1 cellular context compared by ENCODE assay signal in the genomic region with DNA sequence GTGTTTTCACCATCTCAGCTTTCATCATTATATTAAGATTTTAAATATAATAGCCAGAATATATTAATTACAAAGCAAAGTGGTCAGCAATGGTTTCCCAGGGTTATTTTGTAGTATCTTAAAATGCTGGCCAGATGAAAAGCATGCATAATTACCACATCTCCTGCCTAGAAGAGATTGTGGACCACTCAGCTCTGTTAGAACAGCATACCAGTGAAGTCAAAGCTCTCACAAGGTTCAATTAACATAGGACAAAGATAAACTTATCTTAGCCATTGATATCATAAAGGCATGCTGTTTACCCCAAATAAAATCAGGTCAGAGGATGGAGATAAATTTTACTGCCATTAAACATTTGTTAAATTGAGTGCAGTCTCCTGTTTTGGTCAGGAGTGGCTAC.
TF ChIP-seq lines count a peak whose summit lies in the region.

No MANE protein-coding gene starts in this region.

TF ChIP-seq in WTC11, 78 proteins besides CTCF, POLR2A, EP300 and RAD21 (continued from another document):
- TF ChIP-seq, protein P1, sequence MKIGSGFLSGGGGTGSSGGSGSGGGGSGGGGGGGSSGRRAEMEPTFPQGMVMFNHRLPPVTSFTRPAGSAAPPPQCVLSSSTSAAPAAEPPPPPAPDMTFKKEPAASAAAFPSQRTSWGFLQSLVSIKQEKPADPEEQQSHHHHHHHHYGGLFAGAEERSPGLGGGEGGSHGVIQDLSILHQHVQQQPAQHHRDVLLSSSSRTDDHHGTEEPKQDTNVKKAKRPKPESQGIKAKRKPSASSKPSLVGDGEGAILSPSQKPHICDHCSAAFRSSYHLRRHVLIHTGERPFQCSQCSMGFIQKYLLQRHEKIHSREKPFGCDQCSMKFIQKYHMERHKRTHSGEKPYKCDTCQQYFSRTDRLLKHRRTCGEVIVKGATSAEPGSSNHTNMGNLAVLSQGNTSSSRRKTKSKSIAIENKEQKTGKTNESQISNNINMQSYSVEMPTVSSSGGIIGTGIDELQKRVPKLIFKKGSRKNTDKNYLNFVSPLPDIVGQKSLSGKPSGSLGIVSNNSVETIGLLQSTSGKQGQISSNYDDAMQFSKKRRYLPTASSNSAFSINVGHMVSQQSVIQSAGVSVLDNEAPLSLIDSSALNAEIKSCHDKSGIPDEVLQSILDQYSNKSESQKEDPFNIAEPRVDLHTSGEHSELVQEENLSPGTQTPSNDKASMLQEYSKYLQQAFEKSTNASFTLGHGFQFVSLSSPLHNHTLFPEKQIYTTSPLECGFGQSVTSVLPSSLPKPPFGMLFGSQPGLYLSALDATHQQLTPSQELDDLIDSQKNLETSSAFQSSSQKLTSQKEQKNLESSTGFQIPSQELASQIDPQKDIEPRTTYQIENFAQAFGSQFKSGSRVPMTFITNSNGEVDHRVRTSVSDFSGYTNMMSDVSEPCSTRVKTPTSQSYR (CRISPR knock-in tag; IDR thresholded peaks at IDR 0.05): no peak
- TF ChIP-seq RORB (CRISPR knock-in tag; IDR thresholded peaks at IDR 0.05) (no peak), GTF2I (CRISPR knock-in tag; conservative IDR thresholded peaks at IDR 0.05) (no peak), TEAD4 (CRISPR knock-in tag; IDR thresholded peaks at IDR 0.05) (no peak), SMAD4 (CRISPR knock-in tag; IDR thresholded peaks at IDR 0.05) (no peak), FOXP1 (CRISPR knock-in tag; IDR thresholded peaks at IDR 0.05; ENCODE audit: borderline replicate concordance) (no peak)
- TF ChIP-seq, protein P2, sequence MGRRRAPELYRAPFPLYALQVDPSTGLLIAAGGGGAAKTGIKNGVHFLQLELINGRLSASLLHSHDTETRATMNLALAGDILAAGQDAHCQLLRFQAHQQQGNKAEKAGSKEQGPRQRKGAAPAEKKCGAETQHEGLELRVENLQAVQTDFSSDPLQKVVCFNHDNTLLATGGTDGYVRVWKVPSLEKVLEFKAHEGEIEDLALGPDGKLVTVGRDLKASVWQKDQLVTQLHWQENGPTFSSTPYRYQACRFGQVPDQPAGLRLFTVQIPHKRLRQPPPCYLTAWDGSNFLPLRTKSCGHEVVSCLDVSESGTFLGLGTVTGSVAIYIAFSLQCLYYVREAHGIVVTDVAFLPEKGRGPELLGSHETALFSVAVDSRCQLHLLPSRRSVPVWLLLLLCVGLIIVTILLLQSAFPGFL (CRISPR knock-in tag; IDR thresholded peaks at IDR 0.05; ENCODE audit: borderline replicate concordance): no peak
